8 cellular contexts compared by ENCODE assay signal in genomic region chr2:196750977-196751631, GRCh38. TPM values are rescaled to one million over a fixed set of nuclear protein-coding genes. Genes with fewer than 3 reads are reported as not detected.
A peak's percentile ranks its signal among the peaks of the same experiment; 100 is the strongest.
DNase-seq lines count a peak whose midpoint lies in the region; ATAC-seq and TF ChIP-seq lines count a peak whose summit lies in the region.

No MANE protein-coding gene starts in this region.

- H4K12ac ChIP-seq in trophoblast cell (ENCODE audit: low read depth, low read length), result no peak overlapping the region

- TF ChIP-seq POLR2A in gastroesophageal sphincter (IDR thresholded peaks at IDR 0.05), result no peak

- no peaks in the 10 kb centered on the region for H3K36me3 Mint-ChIP-seq in activated T-helper 17 cell treated with anti-CD3 and anti-CD28 coated beads, Interleukin-2, amount 50 U/mL, for 72 hours (ENCODE audit: low read depth)

- H3K79me2 ChIP-seq in trophoblast cell (ENCODE audit: control insufficient read depth, insufficient read depth, low read length, poor library complexity), result no peaks in the 10 kb centered on the region

- H2BK120ac ChIP-seq in trophoblast cell (ENCODE audit: insufficient read depth, low read length, poor library complexity), result no peak overlapping the region

- H2AK5ac ChIP-seq in trophoblast cell (ENCODE audit: low read length), result no peak overlapping the region

- H2BK12ac ChIP-seq in trophoblast cell (ENCODE audit: low read length), result no peak overlapping the region

- H3K9me3 ChIP-seq in RWPE2 (ENCODE audit: severe bottlenecking), result no peaks in the 10 kb centered on the region
- peaks cover 0 to 28% (median 0%) of the 10 kb centered on the region in 3 donors for H3K9me3 ChIP-seq in gastroesophageal sphincter
- no peaks in the 10 kb centered on the region for H3K9me3 ChIP-seq in trophoblast cell (ENCODE audit: insufficient read depth, low read depth, low read length)

- H3K18ac ChIP-seq in trophoblast cell (ENCODE audit: low read length), result no peak overlapping the region

- no peaks in the 10 kb centered on the region for H3K79me1 ChIP-seq in trophoblast cell (ENCODE audit: low read length)

- H3K9me3 Mint-ChIP-seq in activated T-helper 17 cell treated with anti-CD3 and anti-CD28 coated beads, Interleukin-2, amount 50 U/mL, for 72 hours, result peaks cover 16% of the 10 kb centered on the region

- H3K4me2 ChIP-seq in trophoblast cell (ENCODE audit: low read length), result no peak overlapping the region

- peak; percentile 47 for DNase-seq in Caki2 (ENCODE audit: low read depth)
- DNase-seq in RWPE2 (ENCODE audit: low spot score), result no peak
- DNase-seq in trophoblast cell, result peak; percentile 69 to 86
- DNase-seq in ureter (ENCODE audit: low spot score), result peak; percentile 48

- H3K27me3 Mint-ChIP-seq in activated T-helper 17 cell treated with anti-CD3 and anti-CD28 coated beads, Interleukin-2, amount 50 U/mL, for 72 hours, result no peaks in the 10 kb centered on the region

- no peak overlapping the region for H3K27ac Mint-ChIP-seq in activated T-helper 17 cell treated with anti-CD3 and anti-CD28 coated beads, Interleukin-2, amount 50 U/mL, for 72 hours

- H3K9ac ChIP-seq in trophoblast cell (ENCODE audit: low read length), result no peak overlapping the region

- TF ChIP-seq CTCF in RWPE2 (IDR thresholded peaks at IDR 0.05; ENCODE audit: poor library complexity, severe bottlenecking), result peak; percentile 86
- TF ChIP-seq CTCF in gastroesophageal sphincter (IDR thresholded peaks at IDR 0.05), result peak; percentile 32 to 66 (median 36)

- H3K4me1 ChIP-seq in RWPE2 (ENCODE audit: insufficient read depth, poor library complexity, severe bottlenecking) (no peaks in the 10 kb centered on the region), gastroesophageal sphincter (no peaks in the 10 kb centered on the region), trophoblast cell (ENCODE audit: control insufficient read depth in 1 of 2, insufficient read depth in 2 of 2, low read length in 2 of 2) (no peaks in the 10 kb centered on the region)

- no peak overlapping the region for H3K23ac ChIP-seq in trophoblast cell (ENCODE audit: low read length)

- H3K4me3 Mint-ChIP-seq in activated T-helper 17 cell treated with anti-CD3 and anti-CD28 coated beads, Interleukin-2, amount 50 U/mL, for 72 hours, result no peak overlapping the region

- ATAC-seq in GM19397 (IDR thresholded peaks at IDR 0.05; ENCODE audit: unreplicated experiment), result peak; percentile 86
- peak; percentile 83 for ATAC-seq in HG03457 (IDR thresholded peaks at IDR 0.05; ENCODE audit: unreplicated experiment)
- peak; percentile 81 for ATAC-seq in RWPE2 (ENCODE audit: low read depth)
- peak; percentile 76 for ATAC-seq in activated T-helper 17 cell treated with anti-CD3 and anti-CD28 coated beads, Interleukin-2, amount 50 U/mL, for 72 hours (replicated peaks)
- ATAC-seq in gastroesophageal sphincter, result peak; percentile 57

- in situ Hi-C loops in Caki2 (cut with HindIII; ENCODE audit: low pct_unique_long_range_greater_than_20kb, low sequenced_read_pairs), result no loop called here

- no peak overlapping the region for H3K14ac ChIP-seq in trophoblast cell (ENCODE audit: low read length)

- no peak overlapping the region for H4K8ac ChIP-seq in trophoblast cell (ENCODE audit: low read depth, low read length)

- H3K27ac ChIP-seq in RWPE2 (ENCODE audit: poor library complexity, severe bottlenecking) (no peak overlapping the region), gastroesophageal sphincter (no peak overlapping the region), trophoblast cell (ENCODE audit: low read depth, low read length) (no peak overlapping the region)

- H3K36me3 ChIP-seq in RWPE2 (ENCODE audit: low read depth) (no peaks in the 10 kb centered on the region), gastroesophageal sphincter (no peaks in the 10 kb centered on the region), trophoblast cell (ENCODE audit: control insufficient read depth in 1 of 2, insufficient read depth in 2 of 2, low read length in 2 of 2) (no peaks in the 10 kb centered on the region)

- H2AFZ ChIP-seq in trophoblast cell (ENCODE audit: insufficient read depth, low read length, poor library complexity), result no peak overlapping the region

- no peak overlapping the region for H3K4me3 ChIP-seq in RWPE2 (ENCODE audit: severe bottlenecking)
- H3K4me3 ChIP-seq in gastroesophageal sphincter, result no peak overlapping the region
- no peak overlapping the region for H3K4me3 ChIP-seq in trophoblast cell (ENCODE audit: low read depth, low read length)

- WGBS in gastroesophageal sphincter (ENCODE audit: low coverage in 1 of 2), 2 donors, result 28 to 52% methylated on average over 8 of the region's 8 CpGs
- WGBS in trophoblast cell (ENCODE audit: extremely low coverage, insufficient coverage, insufficient read length), result no CpG with 5 or more reads among the region's 8 CpGs

- H3K27me3 ChIP-seq in RWPE2 (ENCODE audit: insufficient read depth, poor library complexity, severe bottlenecking), result no peaks in the 10 kb centered on the region
- H3K27me3 ChIP-seq in gastroesophageal sphincter, result no peaks in the 10 kb centered on the region
- H3K27me3 ChIP-seq in trophoblast cell (ENCODE audit: insufficient read depth, low read length), result no peaks in the 10 kb centered on the region

- no peak overlapping the region for H2BK5ac ChIP-seq in trophoblast cell (ENCODE audit: low read depth, low read length, poor library complexity)

- H3K4ac ChIP-seq in trophoblast cell (ENCODE audit: low read depth, low read length), result no peak overlapping the region

- no peak for TF ChIP-seq EP300 in gastroesophageal sphincter (IDR thresholded peaks at IDR 0.05)

- peaks cover 4% of the 10 kb centered on the region for H3K4me1 Mint-ChIP-seq in activated T-helper 17 cell treated with anti-CD3 and anti-CD28 coated beads, Interleukin-2, amount 50 U/mL, for 72 hours

- no peak overlapping the region for H4K91ac ChIP-seq in trophoblast cell (ENCODE audit: low read depth, low read length)

RNA-seq across cellular contexts. Expression of gene GTF3C3, which starts 48.4 kb away (rescaled TPM):
- total RNA-seq in Caki2 (2014; rRNA removed; shearing (Covaris generic); ENCODE audit: low replicate concordance), result 39.1 and 99.4 TPM in 2 replicates
- 10 to 100 TPM; 39.0 to 50.8 TPM for total RNA-seq in activated T-helper 17 cell treated with anti-CD3 and anti-CD28 coated beads, Interleukin-2, amount 50 U/mL, for 72 hours
- 10 to 100 TPM; 13.3 to 30.2 (median 24.3) TPM for total RNA-seq in gastroesophageal sphincter
- polyA plus RNA-seq in trophoblast cell (2013), result 22.2 and 22.7 TPM in 2 replicates
- 38.3 TPM for total RNA-seq in ureter

RNA-seq across cellular contexts. Expression of gene C2orf66, which starts 58.1 kb away (rescaled TPM):
- total RNA-seq in Caki2 (2014; rRNA removed; shearing (Covaris generic); ENCODE audit: low replicate concordance), result not detected in 2 replicates
- total RNA-seq in activated T-helper 17 cell treated with anti-CD3 and anti-CD28 coated beads, Interleukin-2, amount 50 U/mL, for 72 hours, result 1 to 10 TPM in 1 of 2 donors, under 1 TPM in 1; 0.43 to 1.0 TPM
- total RNA-seq in gastroesophageal sphincter (under 1 TPM in 1 of 4 donors, not detected in 3; 0.13 TPM), ureter (1.0 TPM)
- 0.10 and 0.12 TPM in 2 replicates for polyA plus RNA-seq in trophoblast cell (2013)
